Comparison of ENCODE assay signal across 1 cellular context in the genomic region with DNA sequence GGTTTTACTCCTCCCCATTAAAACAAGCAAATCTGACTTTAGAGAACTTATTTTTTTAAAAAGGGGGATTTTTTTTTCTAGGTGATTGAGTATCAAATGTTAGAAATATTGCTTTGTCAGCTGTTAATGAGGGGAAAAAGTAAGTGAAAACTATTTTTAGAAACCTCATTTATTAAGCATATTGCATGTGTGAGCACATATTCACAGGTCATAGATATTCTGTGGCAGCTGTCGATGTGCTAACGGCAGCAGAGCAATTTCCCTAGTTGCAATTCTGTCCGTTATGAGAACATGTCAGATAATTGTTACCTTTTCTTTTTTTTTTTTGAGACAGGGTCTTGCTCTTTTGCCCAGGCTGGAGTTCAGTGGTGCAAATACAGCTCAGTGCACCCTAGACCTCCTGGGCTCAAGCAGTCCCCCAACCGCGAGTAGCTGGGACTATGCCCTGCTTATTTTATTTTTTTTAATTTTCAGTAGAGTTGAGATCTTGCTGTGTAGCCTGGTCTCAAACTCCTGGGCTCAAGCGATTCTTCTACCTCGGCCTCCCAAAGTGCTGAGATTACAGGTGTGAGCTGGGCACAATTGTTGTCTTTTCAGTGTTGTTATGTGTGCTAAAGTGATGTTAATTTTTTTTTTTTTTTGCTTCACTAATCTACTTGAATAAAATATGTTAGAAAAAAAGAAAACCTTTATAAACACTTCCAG.
A peak's percentile ranks its signal among the peaks of the same experiment; 100 is the strongest.
TF ChIP-seq lines count a peak whose summit lies in the region.

No MANE protein-coding gene starts in this region.

TF ChIP-seq in HEK293, 187 proteins besides CTCF, POLR2A, EP300 and RAD21 (continued from another document):
- TF ChIP-seq, protein P1, sequence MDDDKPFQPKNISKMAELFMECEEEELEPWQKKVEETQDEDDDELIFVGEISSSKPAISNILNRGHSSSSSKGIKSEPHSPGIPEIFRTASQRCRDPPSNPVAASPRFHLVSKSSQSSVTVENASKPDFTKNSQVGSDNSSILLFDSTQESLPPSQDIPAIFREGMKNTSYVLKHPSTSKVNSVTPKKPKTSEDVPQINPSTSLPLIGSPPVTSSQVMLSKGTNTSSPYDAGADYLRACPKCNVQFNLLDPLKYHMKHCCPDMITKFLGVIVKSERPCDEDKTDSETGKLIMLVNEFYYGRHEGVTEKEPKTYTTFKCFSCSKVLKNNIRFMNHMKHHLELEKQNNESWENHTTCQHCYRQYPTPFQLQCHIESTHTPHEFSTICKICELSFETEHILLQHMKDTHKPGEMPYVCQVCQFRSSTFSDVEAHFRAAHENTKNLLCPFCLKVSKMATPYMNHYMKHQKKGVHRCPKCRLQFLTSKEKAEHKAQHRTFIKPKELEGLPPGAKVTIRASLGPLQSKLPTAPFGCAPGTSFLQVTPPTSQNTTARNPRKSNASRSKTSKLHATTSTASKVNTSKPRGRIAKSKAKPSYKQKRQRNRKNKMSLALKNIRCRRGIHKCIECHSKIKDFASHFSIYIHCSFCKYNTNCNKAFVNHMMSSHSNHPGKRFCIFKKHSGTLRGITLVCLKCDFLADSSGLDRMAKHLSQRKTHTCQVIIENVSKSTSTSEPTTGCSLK (tag by site-specific recombination; IDR thresholded peaks at IDR 0.05) = no peak
- 0 out of 2 replicates have a peak, but pooled peaks have one; percentile 35 for TF ChIP-seq ZNF121 (tag by site-specific recombination; IDR thresholded peaks at IDR 0.05)
- no peak for TF ChIP-seq BCL11A (tag by site-specific recombination; IDR thresholded peaks at IDR 0.05; ENCODE audit: low read depth)
- TF ChIP-seq SP2 (tag by site-specific recombination; IDR thresholded peaks at IDR 0.05) = no peak
- no peak for TF ChIP-seq ZNF510 (tag by site-specific recombination; IDR thresholded peaks at IDR 0.05; ENCODE audit: insufficient replicate concordance)
- TF ChIP-seq ZNF175 (tag by site-specific recombination; IDR thresholded peaks at IDR 0.05) = no peak
- TF ChIP-seq, protein P2, sequence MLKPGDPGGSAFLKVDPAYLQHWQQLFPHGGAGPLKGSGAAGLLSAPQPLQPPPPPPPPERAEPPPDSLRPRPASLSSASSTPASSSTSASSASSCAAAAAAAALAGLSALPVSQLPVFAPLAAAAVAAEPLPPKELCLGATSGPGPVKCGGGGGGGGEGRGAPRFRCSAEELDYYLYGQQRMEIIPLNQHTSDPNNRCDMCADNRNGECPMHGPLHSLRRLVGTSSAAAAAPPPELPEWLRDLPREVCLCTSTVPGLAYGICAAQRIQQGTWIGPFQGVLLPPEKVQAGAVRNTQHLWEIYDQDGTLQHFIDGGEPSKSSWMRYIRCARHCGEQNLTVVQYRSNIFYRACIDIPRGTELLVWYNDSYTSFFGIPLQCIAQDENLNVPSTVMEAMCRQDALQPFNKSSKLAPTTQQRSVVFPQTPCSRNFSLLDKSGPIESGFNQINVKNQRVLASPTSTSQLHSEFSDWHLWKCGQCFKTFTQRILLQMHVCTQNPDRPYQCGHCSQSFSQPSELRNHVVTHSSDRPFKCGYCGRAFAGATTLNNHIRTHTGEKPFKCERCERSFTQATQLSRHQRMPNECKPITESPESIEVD (tag by site-specific recombination; IDR thresholded peaks at IDR 0.05) = peak; percentile 32; the same call in 1 of the 2 replicates
- no peak for TF ChIP-seq KLF9 (tag by site-specific recombination; IDR thresholded peaks at IDR 0.05; ENCODE audit: low read depth)
